Comparison of ENCODE assay signal across 1 cellular context in the genomic region with DNA sequence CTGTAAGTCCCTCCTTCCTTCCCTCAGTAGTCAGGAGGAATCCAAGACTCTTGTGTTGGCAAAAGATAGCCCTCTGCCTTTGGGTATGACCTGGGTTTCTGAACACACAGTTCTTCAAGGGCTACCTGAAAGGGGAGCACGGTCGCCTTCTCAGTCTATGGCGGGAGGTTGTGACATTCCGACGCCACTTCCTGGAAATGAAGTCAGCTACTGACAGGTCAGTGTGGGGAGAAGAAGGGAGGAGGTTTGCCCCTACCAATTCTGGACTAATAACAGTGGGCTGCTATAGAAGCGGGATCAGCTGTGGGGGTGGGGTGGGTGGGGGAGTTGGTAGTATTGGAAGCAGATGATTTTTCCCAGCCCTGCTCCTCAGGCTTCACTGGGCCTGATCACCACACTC.
TF ChIP-seq lines count a peak whose summit lies in the region.

No MANE protein-coding gene starts in this region.

TF ChIP-seq in HepG2, 621 proteins besides CTCF, POLR2A, EP300 and RAD21:
- TF ChIP-seq, protein P1, sequence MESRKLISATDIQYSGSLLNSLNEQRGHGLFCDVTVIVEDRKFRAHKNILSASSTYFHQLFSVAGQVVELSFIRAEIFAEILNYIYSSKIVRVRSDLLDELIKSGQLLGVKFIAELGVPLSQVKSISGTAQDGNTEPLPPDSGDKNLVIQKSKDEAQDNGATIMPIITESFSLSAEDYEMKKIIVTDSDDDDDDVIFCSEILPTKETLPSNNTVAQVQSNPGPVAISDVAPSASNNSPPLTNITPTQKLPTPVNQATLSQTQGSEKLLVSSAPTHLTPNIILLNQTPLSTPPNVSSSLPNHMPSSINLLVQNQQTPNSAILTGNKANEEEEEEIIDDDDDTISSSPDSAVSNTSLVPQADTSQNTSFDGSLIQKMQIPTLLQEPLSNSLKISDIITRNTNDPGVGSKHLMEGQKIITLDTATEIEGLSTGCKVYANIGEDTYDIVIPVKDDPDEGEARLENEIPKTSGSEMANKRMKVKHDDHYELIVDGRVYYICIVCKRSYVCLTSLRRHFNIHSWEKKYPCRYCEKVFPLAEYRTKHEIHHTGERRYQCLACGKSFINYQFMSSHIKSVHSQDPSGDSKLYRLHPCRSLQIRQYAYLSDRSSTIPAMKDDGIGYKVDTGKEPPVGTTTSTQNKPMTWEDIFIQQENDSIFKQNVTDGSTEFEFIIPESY (CRISPR knock-in tag; IDR thresholded peaks at IDR 0.05): peak; percentile 89; the same call in 1 of the 2 replicates
- TF ChIP-seq, protein P2, sequence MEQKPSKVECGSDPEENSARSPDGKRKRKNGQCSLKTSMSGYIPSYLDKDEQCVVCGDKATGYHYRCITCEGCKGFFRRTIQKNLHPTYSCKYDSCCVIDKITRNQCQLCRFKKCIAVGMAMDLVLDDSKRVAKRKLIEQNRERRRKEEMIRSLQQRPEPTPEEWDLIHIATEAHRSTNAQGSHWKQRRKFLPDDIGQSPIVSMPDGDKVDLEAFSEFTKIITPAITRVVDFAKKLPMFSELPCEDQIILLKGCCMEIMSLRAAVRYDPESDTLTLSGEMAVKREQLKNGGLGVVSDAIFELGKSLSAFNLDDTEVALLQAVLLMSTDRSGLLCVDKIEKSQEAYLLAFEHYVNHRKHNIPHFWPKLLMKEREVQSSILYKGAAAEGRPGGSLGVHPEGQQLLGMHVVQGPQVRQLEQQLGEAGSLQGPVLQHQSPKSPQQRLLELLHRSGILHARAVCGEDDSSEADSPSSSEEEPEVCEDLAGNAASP (CRISPR knock-in tag; IDR thresholded peaks at IDR 0.05; ENCODE audit: borderline replicate concordance): no peak
- TF ChIP-seq ZNF713 (CRISPR knock-in tag; IDR thresholded peaks at IDR 0.05): peak; percentile 56; the same call in 1 of the 2 replicates
- no peak for TF ChIP-seq FOXO1 (CRISPR knock-in tag; IDR thresholded peaks at IDR 0.05)
